ENCODE assay signal across 5 cellular contexts in the genomic region with DNA sequence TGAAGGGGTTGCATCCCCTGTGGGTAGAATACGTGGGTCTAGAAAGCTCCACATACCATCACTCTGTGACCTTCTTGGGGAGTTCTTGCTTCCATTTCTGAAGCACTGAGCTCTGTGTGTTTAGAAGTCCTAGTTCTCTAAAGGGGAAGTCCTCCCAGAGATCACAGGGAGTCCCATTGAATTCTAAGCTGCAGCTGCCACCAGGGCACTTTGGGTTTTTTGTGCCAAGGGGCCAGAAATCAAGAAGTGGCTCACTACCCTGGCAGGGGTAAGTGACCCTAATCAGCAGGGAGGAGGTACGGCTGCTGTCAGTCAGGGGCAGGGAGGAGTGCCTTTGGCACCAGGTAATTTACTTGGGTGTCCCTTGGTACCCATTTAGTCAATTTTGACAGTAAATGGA.
"Had no signal": no experiment of that assay in that cellular context is flagged by ENCODE, and none has a peak within 500 bp of the region (broad histone marks: within the 10 kb centered on the region; RNA-seq: fewer than 3 reads in every experiment).

No MANE protein-coding gene starts in this region.

- H3K27ac ChIP-seq: GM23248 had no signal

- H3K4me3 ChIP-seq: GM23248 had no signal

- DNase-seq: GM23248, GOT3, H7, HCEC 1CT, IMR-90 had no signal

- H3K9ac ChIP-seq: GM23248 had no signal

- H2AFZ ChIP-seq: GM23248 had no signal
